ENCODE assay signal across 8 cellular contexts in the genomic region with DNA sequence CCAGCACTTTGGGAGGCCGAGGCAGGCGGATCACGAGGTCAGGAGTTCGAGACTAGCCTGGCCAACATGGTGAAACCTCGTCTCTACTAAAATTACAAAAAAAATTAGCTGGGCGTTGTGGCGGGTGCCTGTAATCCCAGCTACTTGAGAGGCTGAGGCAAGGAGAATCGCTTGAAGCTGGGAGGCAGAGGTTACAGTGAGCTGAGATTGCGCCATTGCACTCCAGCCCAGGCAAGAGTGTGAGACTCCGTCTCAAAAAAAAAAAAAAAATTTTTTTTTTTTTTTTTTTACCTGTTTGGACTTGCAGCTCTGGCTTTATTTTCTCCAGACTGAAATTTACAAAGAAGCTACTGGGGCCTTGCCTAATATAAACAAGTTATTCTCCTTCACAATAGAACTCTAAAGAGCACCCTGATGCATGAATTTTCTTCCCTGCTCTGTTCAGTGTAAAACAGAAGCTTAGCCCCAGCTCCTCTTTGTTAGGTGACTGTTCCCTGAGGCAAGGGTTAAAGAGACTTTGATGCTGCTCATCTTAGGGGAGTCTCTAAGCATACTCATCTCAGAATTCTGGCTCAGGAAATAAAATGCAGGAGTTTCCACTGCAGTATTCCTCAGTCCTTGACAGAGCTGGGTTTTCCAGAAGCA. TPM values are rescaled to one million over a fixed set of nuclear protein-coding genes. Genes with fewer than 3 reads are reported as not detected.
DNase-seq lines count a peak whose midpoint lies in the region; ATAC-seq, FAIRE-seq and TF ChIP-seq lines count a peak whose summit lies in the region.
"Not testable (repeated sequence)": the region's sequence is repeated elsewhere in the genome, so short reads cannot be mapped to it uniquely, and the experiment has no call there.

No MANE protein-coding gene starts in this region.

- TF ChIP-seq CTCF in C4-2B (conservative IDR thresholded peaks at IDR 0.05); PC-3 (conservative IDR thresholded peaks at IDR 0.05; ENCODE audit: low read depth, low read length); bronchial epithelial cell (IDR thresholded peaks at IDR 0.05; ENCODE audit: insufficient read depth, low read length, severe bottlenecking); left lung (IDR thresholded peaks at IDR 0.05); suprapubic skin (IDR thresholded peaks at IDR 0.05): not testable (repeated sequence)

- H3F3A ChIP-seq in PC-3 (ENCODE audit: low read length, unreplicated experiment), result not testable (repeated sequence)

- H3K9me2 ChIP-seq in PC-3 (replicated peaks; ENCODE audit: low read length), result not testable (repeated sequence)

- peak overlapping the region; percentile 11 for H3K4me2 ChIP-seq in PC-3 (ENCODE audit: low read length)

- H2AFZ ChIP-seq in PC-3 (ENCODE audit: low read length), result peak overlapping the region; percentile 16

- not testable (repeated sequence) for H3K4me3 ChIP-seq in PC-3 (ENCODE audit: low read length); bronchial epithelial cell (ENCODE audit: low read depth, low read length); esophagus (ENCODE audit: low read depth in 1 of 2, low read length in 2 of 2); left lung; suprapubic skin; urinary bladder (ENCODE audit: low read depth, low read length)

- H3K27me3 ChIP-seq in PC-3 (ENCODE audit: low read length); bronchial epithelial cell (ENCODE audit: control insufficient read depth, insufficient read depth, low read length); esophagus (ENCODE audit: control insufficient read depth in 1 of 2, insufficient read depth in 2 of 2, low read length in 2 of 2); left lung; suprapubic skin: not testable (repeated sequence)

- not testable (repeated sequence) for DNase-seq in PC-3; left lung; suprapubic skin (ENCODE audit: low spot score in 2 of 2)
- DNase-seq in bronchial epithelial cell (ENCODE audit: low read depth), result peak; percentile 66
- peak; percentile 31 for DNase-seq in posterior vena cava (ENCODE audit: low spot score)

- H3K27ac ChIP-seq in C4-2B (peak overlapping the region; percentile 31; the same call in 1 of the 2 replicates), PC-3 (ENCODE audit: low read length) (peak overlapping the region; percentile 40; the same call in 1 of the 2 replicates), esophagus (ENCODE audit: low read depth in 2 of 2, low read length in 1 of 2) (peak overlapping the region; percentile 76 to 79), suprapubic skin (peak overlapping the region; percentile 84), urinary bladder (ENCODE audit: low read depth) (peak overlapping the region; percentile 10)
- H3K27ac ChIP-seq in left lung, result not testable (repeated sequence)

- CTCF ChIA-PET in PC-3 (lab: Charles Lee), result not testable (repeated sequence)

- not testable (repeated sequence) for H3K9ac ChIP-seq in PC-3 (ENCODE audit: low read length)

- 52 to 60% methylated on average over 10 of the region's 10 CpGs for WGBS in esophagus, 2 donors
- WGBS in suprapubic skin, result 69% methylated on average over 10 of the region's 10 CpGs
- WGBS in urinary bladder, result 82% methylated on average over 10 of the region's 10 CpGs

- not testable (repeated sequence) for H4K20me1 ChIP-seq in PC-3 (ENCODE audit: low read length)

- H3K79me2 ChIP-seq in PC-3 (ENCODE audit: low read length), result not testable (repeated sequence)

- TF ChIP-seq POLR2A in suprapubic skin (IDR thresholded peaks at IDR 0.05), result not testable (repeated sequence)

- H3K36me3 ChIP-seq in PC-3 (ENCODE audit: low read depth, low read length); bronchial epithelial cell (ENCODE audit: control insufficient read depth, insufficient read depth, low read length); esophagus (ENCODE audit: control insufficient read depth in 2 of 2, insufficient read depth in 2 of 2, low read length in 1 of 2); left lung; suprapubic skin; urinary bladder (ENCODE audit: insufficient read depth): not testable (repeated sequence)

- not testable (repeated sequence) for BruUV-seq in PC-3 (replicated peaks; lab: Mats Ljungman, UMichigan)

- not testable (repeated sequence) for TF ChIP-seq EP300 in suprapubic skin (IDR thresholded peaks at IDR 0.05)

- intact Hi-C loops in PC-3 (cut with micrococcal nuclease); left lung (cut with DNase I); posterior vena cava (cut with DNase I): not testable (repeated sequence)

- not testable (repeated sequence) for FAIRE-seq in bronchial epithelial cell (lab: Jason Lieb, UNC)

- H3K9me3 ChIP-seq in PC-3 (ENCODE audit: low read length); esophagus (ENCODE audit: control insufficient read depth in 2 of 2, insufficient read depth in 1 of 2, low read depth in 1 of 2, low read length in 1 of 2); left lung; suprapubic skin: not testable (repeated sequence)

- peaks cover 19% of the 10 kb centered on the region for H3K4me1 ChIP-seq in PC-3 (ENCODE audit: insufficient read depth, low read length)
- H3K4me1 ChIP-seq in esophagus (ENCODE audit: control insufficient read depth in 2 of 2, insufficient read depth in 2 of 2, low read length in 1 of 2); left lung; urinary bladder (ENCODE audit: insufficient read depth): not testable (repeated sequence)
- H3K4me1 ChIP-seq in suprapubic skin, result peaks cover 12% of the 10 kb centered on the region

- not testable (repeated sequence) for ATAC-seq in PC-3
- ATAC-seq in left lung, result peak; percentile 39

- POLR2A ChIA-PET in PC-3 (lab: Charles Lee; ENCODE audit: unreplicated experiment), result not testable (repeated sequence)

RNA-seq across cellular contexts. Expression of a gene that starts 25.7 kb away (rescaled TPM):
- total RNA-seq in PC-3 (2014; rRNA removed), result 410 and 544 TPM in 2 replicates
- 486 and 551 TPM in 2 replicates for total RNA-seq in bronchial epithelial cell
- polyA plus RNA-seq in esophagus, result 100 to 1,000 TPM; 103 to 517 TPM
- total RNA-seq in left lung, result 100 to 1,000 TPM; 348 to 392 TPM
- total RNA-seq in posterior vena cava, result 100 to 1,000 TPM; 134 to 150 TPM
- 100 to 1,000 TPM; 177 to 516 (median 455) TPM for total RNA-seq in suprapubic skin
- total RNA-seq in urinary bladder, result 76.6 TPM
- 326 TPM for polyA plus RNA-seq in urinary bladder
